In the genomic region with DNA sequence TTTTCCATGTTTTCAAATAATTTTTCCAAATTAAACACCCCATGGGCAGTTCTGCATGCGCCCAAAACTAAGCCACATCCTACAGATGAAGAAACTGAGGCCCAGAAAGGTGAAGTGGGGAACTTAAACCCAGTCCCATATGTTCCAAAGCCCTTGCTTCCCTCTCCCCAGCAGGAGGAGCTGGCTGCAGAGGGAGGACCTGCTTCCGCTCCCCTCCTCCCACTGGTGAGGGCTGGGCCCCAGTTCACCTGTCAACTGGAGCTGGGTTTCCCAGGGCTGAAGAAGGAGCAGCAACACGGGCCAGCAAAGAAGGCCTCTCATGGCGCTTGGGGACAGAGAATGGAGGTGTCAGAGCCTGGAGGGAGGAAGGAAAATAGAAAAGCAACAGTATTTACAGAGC, we compare ENCODE assay signal across 2 cellular contexts.
TF ChIP-seq lines count a peak whose summit lies in the region.

No MANE protein-coding gene starts in this region.

TF ChIP-seq in K562, 482 proteins besides CTCF, POLR2A, EP300 and RAD21:
- TF ChIP-seq PRMT5 (CRISPR knock-in tag; IDR thresholded peaks at IDR 0.05), result no peak
- TF ChIP-seq ZNF263 (CRISPR knock-in tag; IDR thresholded peaks at IDR 0.05; ENCODE audit: borderline replicate concordance), result peak; percentile 94
- TF ChIP-seq ETV1 (tag; conservative IDR thresholded peaks at IDR 0.05; ENCODE audit: low read depth), result 0 out of 2 replicates have a peak, but pooled peaks have one; percentile 9
- no peak for TF ChIP-seq ILK (tag; IDR thresholded peaks at IDR 0.05; ENCODE audit: borderline replicate concordance, low read depth)
- TF ChIP-seq PHF21A (IDR thresholded peaks at IDR 0.05; ENCODE audit: borderline replicate concordance, low read depth), result no peak
- no peak for TF ChIP-seq ZBTB1 (CRISPR knock-in tag; IDR thresholded peaks at IDR 0.05; ENCODE audit: borderline replicate concordance, low read depth)

TF ChIP-seq in HEK293T, 16 proteins besides CTCF, POLR2A, EP300 and RAD21:
- TF ChIP-seq ARNT (IDR thresholded peaks at IDR 0.05), result no peak
- TF ChIP-seq CTBP1 (IDR thresholded peaks at IDR 0.05; ENCODE audit: borderline replicate concordance), result no peak
- no peak for TF ChIP-seq TARDBP (IDR thresholded peaks at IDR 0.05)
- TF ChIP-seq HDGF (IDR thresholded peaks at IDR 0.05; ENCODE audit: borderline replicate concordance), result no peak
- TF ChIP-seq L3MBTL2 (conservative IDR thresholded peaks at IDR 0.05), result no peak
- TF ChIP-seq SP1 (IDR thresholded peaks at IDR 0.05), result no peak
- TF ChIP-seq FOXM1 (IDR thresholded peaks at IDR 0.05; ENCODE audit: borderline replicate concordance), result no peak
